1 cellular context compared by ENCODE assay signal in genomic region chr1:64563958-64564565, GRCh38.
TF ChIP-seq lines count a peak whose summit lies in the region.

No MANE protein-coding gene starts in this region.

TF ChIP-seq in GM23338, 12 proteins besides CTCF, POLR2A, EP300 and RAD21:
- TF ChIP-seq ZNF462 (CRISPR knock-in tag; IDR thresholded peaks at IDR 0.05) (no peak), CREB1 (CRISPR knock-in tag; IDR thresholded peaks at IDR 0.05; ENCODE audit: low read depth) (no peak), REST (IDR thresholded peaks at IDR 0.05; ENCODE audit: unreplicated experiment) (no peak), NANOG (IDR thresholded peaks at IDR 0.05; ENCODE audit: borderline replicate concordance) (no peak), STAT1 (IDR thresholded peaks at IDR 0.05; ENCODE audit: unreplicated experiment) (no peak), ETS1 (IDR thresholded peaks at IDR 0.05) (no peak), EZH2phosphoT487 (IDR thresholded peaks at IDR 0.05; ENCODE audit: unreplicated experiment) (no peak), EZH2 (IDR thresholded peaks at IDR 0.05; ENCODE audit: low read depth, unreplicated experiment) (no peak), ZNF331 (CRISPR knock-in tag; IDR thresholded peaks at IDR 0.05; ENCODE audit: low read depth) (no peak), POLR2AphosphoS5 (IDR thresholded peaks at IDR 0.05; ENCODE audit: low read depth) (no peak), ZNF114 (CRISPR knock-in tag; IDR thresholded peaks at IDR 0.05) (no peak), JUNB (IDR thresholded peaks at IDR 0.05; ENCODE audit: unreplicated experiment) (no peak)
TF ChIP-seq in GM23338: peak in this region for 0.
